ENCODE assay signal across 15 cellular contexts in genomic region chr15:60340207-60340921, GRCh38. TPM values are rescaled to one million over a fixed set of nuclear protein-coding genes. Genes with fewer than 3 reads are reported as not detected.
DNase-seq lines count a peak whose midpoint lies in the region; ATAC-seq, FAIRE-seq and TF ChIP-seq lines count a peak whose summit lies in the region.
"Had no signal": no experiment of that assay in that cellular context is flagged by ENCODE, and none has a peak within 500 bp of the region (broad histone marks: within the 10 kb centered on the region; RNA-seq: fewer than 3 reads in every experiment).

No MANE protein-coding gene starts in this region.

- H3K79me2 ChIP-seq in HCT116 (ENCODE audit: insufficient read depth, low read length) (no peaks in the 10 kb centered on the region), HepG2 (ENCODE audit: insufficient read depth, low read length) (no peaks in the 10 kb centered on the region)

- CTCF ChIA-PET in AG04449 (lab: Yijun Ruan, JAX) = interaction anchor here (1.2 to 1.7 kb wide), 3 partner anchors 12 to 137 kb away, joined by 4 to 6 read pairs (median 5); no protein-coding TSS in a partner anchor
- CTCF ChIA-PET in HCT116 (lab: Charles Lee) = no interaction called here
- CTCF ChIA-PET in HepG2 (lab: Yijun Ruan, JAX; ENCODE audit: low intra/inter-chr PET ratio, low total read pairs) = no interaction called here
- CTCF ChIA-PET in activated CD8-positive, alpha-beta T cell treated with anti-CD3 and anti-CD28 coated beads, Interleukin-2, amount 10 ng/mL, durations not matched to agents 7 days and 5 days (lab: Charles Lee) = no interaction called here

- no peaks in the 10 kb centered on the region for H3K4me1 ChIP-seq in HCT116 (ENCODE audit: control insufficient read depth in 1 of 2, insufficient read depth in 2 of 2, low read length in 2 of 2)
- H3K4me1 ChIP-seq in HepG2 (ENCODE audit: insufficient read depth, low read length) = peaks cover 31% of the 10 kb centered on the region
- H3K4me1 ChIP-seq in thyroid gland = no peaks in the 10 kb centered on the region

- H3K4me3 ChIP-seq in AG04449 (ENCODE audit: low read depth, low read length) (no peak overlapping the region), HCT116 (replicated peaks in 1 of 2; ENCODE audit: low read depth in 1 of 2, low read length in 2 of 2) (no peak overlapping the region), HepG2 (replicated peaks in 1 of 3; ENCODE audit: insufficient read depth in 1 of 3, low read depth in 2 of 3, low read length in 3 of 3) (peak overlapping the region in 1 of 3 experiments; percentile 14; a peak in 1 of 6 replicates), thyroid gland (replicated peaks in 1 of 3) (no peak overlapping the region)
- H3K4me3 ChIP-seq: coronary artery, ovary had no signal

- peak; percentile 16; the same call in 1 of the 2 replicates for TF ChIP-seq RAD21 in HCT116 (IDR thresholded peaks at IDR 0.05; ENCODE audit: low read depth)
- no peak for TF ChIP-seq RAD21 in HepG2 (CRISPR knock-in tag; IDR thresholded peaks at IDR 0.05)

- TF ChIP-seq POLR2A in HCT116 (IDR thresholded peaks at IDR 0.05; ENCODE audit: borderline replicate concordance, extremely low read depth, insufficient read depth, insufficient read length) (no peak), HepG2 (IDR thresholded peaks at IDR 0.05; ENCODE audit: insufficient read depth in 1 of 2, low read depth in 2 of 2, low read length in 2 of 2) (no peak), thyroid gland (IDR thresholded peaks at IDR 0.05) (no peak), H54 (IDR thresholded peaks at IDR 0.05; ENCODE audit: low read depth, low read length) (no peak)

- H3K9me2 ChIP-seq in HCT116 (ENCODE audit: insufficient read depth) = no peaks in the 10 kb centered on the region

- H2AFZ ChIP-seq in HCT116 (ENCODE audit: low read depth, low read length, poor library complexity, severe bottlenecking) (no peak overlapping the region), HepG2 (ENCODE audit: low read length) (no peak overlapping the region)

- no peak for DNase-seq in AG04449 (ENCODE audit: low read depth, low spot score)
- DNase-seq in HCT116 (ENCODE audit: low read depth, low spot score) = no peak
- DNase-seq in brain pericyte (ENCODE audit: low read depth, low spot score) = peak; percentile 63
- DNase-seq in HepG2 (ENCODE audit: low spot score) = peak; percentile 31
- no peak for DNase-seq in thyroid gland
- no peak for DNase-seq in H54 (ENCODE audit: insufficient read length, low spot score)
- no peak for DNase-seq in NCI-H748 (lab: John Stamatoyannopoulos, UW; ENCODE audit: unreplicated experiment)
- DNase-seq in activated CD8-positive, alpha-beta T cell treated with anti-CD3 and anti-CD28 coated beads, Interleukin-2, amount 10 ng/mL, durations not matched to agents 7 days and 5 days = no peak
- DNase-seq: activated B cell treated with CpG ODN at 0.5 μM for 24 hours; activated CD8-positive, alpha-beta memory T cell treated with anti-CD3 and anti-CD28 coated beads, Interleukin-2, amount 50 U/mL, for 4 hours; DMS153; NCI-H1092; ovary had no signal

- in situ Hi-C loops in HepG2 (cut with HindIII; ENCODE audit: extremely low pct_ligation_motif_present, low pct_unique_long_range_greater_than_20kb) = no loop called here

- POLR2A ChIA-PET in AG04449 (lab: Yijun Ruan, JAX) (no interaction called here), HCT116 (lab: Charles Lee) (no interaction called here), HepG2 (lab: Yijun Ruan, JAX) (interaction anchor here (0.9 kb wide), 1 partner anchor 34 kb away, joined by 3 read pairs; no protein-coding TSS in a partner anchor)
- POLR2A ChIA-PET in activated CD8-positive, alpha-beta T cell treated with anti-CD3 and anti-CD28 coated beads, Interleukin-2, amount 10 ng/mL, durations not matched to agents 7 days and 5 days (lab: Charles Lee) = no interaction called here

- no peak overlapping the region for H3K27ac Mint-ChIP-seq in activated CD8-positive, alpha-beta T cell treated with anti-CD3 and anti-CD28 coated beads, Interleukin-2, amount 10 ng/mL, durations not matched to agents 7 days and 5 days
- H3K27ac Mint-ChIP-seq: activated B cell treated with CpG ODN at 0.5 μM for 24 hours; activated naive CD4-positive, alpha-beta T cell treated with anti-CD3 and anti-CD28 coated beads, Interleukin-2, amount 50 U/mL, for 72 hours had no signal

- H3K36me3 Mint-ChIP-seq in activated CD8-positive, alpha-beta T cell treated with anti-CD3 and anti-CD28 coated beads, Interleukin-2, amount 10 ng/mL, durations not matched to agents 7 days and 5 days (ENCODE audit: low read depth) = peaks cover 2% of the 10 kb centered on the region
- H3K36me3 Mint-ChIP-seq: activated naive CD4-positive, alpha-beta T cell treated with anti-CD3 and anti-CD28 coated beads, Interleukin-2, amount 50 U/mL, for 72 hours had no signal

- RAD21 ChIA-PET in HCT116 (lab: Charles Lee; ENCODE audit: low non-redundant PET in 1 of 2, low total read pairs in 2 of 2, uncharacterized antibody in 2 of 2, unreplicated experiment in 2 of 2) = no interaction called here

- H3K4me2 ChIP-seq in HCT116 (ENCODE audit: low read length) (no peak overlapping the region), HepG2 (ENCODE audit: low read depth, low read length) (peak overlapping the region; percentile 64)

- no peaks in the 10 kb centered on the region for H3K4me1 Mint-ChIP-seq in activated CD8-positive, alpha-beta T cell treated with anti-CD3 and anti-CD28 coated beads, Interleukin-2, amount 10 ng/mL, durations not matched to agents 7 days and 5 days (ENCODE audit: low read depth)
- H3K4me1 Mint-ChIP-seq: activated B cell treated with CpG ODN at 0.5 μM for 24 hours had no signal

- H3K36me3 ChIP-seq in HCT116 (ENCODE audit: control insufficient read depth in 1 of 2, insufficient read depth in 2 of 2, low read length in 2 of 2) (peaks cover 0 to 2% of the 10 kb centered on the region in 2 experiments; a peak in 1 of 4 replicates), HepG2 (replicated peaks in 1 of 2; ENCODE audit: control insufficient read depth in 1 of 2, insufficient read depth in 2 of 2, low read length in 2 of 2) (no peaks in the 10 kb centered on the region), thyroid gland (peaks cover 0 to 5% of the 10 kb centered on the region in 2 donors)
- H3K36me3 ChIP-seq: ovary had no signal

- BruUV-seq in HCT116 (replicated peaks; lab: Mats Ljungman, UMichigan) (no TSS peak), HepG2 (replicated peaks; lab: Mats Ljungman, UMichigan) (no TSS peak)

- TF ChIP-seq CTCF in AG04449 (IDR thresholded peaks at IDR 0.05; ENCODE audit: insufficient read depth, low read length, missing control alignments) (peak; percentile 14), HCT116 (IDR thresholded peaks at IDR 0.05 in 2 of 3, conservative IDR thresholded peaks at IDR 0.05 in 1 of 3; ENCODE audit: borderline replicate concordance in 1 of 3, insufficient read depth in 1 of 3, low read depth in 2 of 3, low read length in 2 of 3) (no peak), HepG2 (CRISPR knock-in tag; IDR thresholded peaks at IDR 0.05) (peak; percentile 48), thyroid gland (IDR thresholded peaks at IDR 0.05) (no peak)

- no peak for FAIRE-seq in HepG2 (lab: Jason Lieb, UNC)
- FAIRE-seq in H54 (lab: Jason Lieb, UNC) = no peak

- H3K27ac ChIP-seq in HCT116 (ENCODE audit: low read depth, low read length) (no peak overlapping the region), HepG2 (ENCODE audit: extremely low read length, insufficient read depth, low read length) (no peak overlapping the region), thyroid gland (no peak overlapping the region)
- H3K27ac ChIP-seq: coronary artery, ovary had no signal

- H3K9me3 Mint-ChIP-seq in activated CD8-positive, alpha-beta T cell treated with anti-CD3 and anti-CD28 coated beads, Interleukin-2, amount 10 ng/mL, durations not matched to agents 7 days and 5 days (ENCODE audit: insufficient read depth) = no peaks in the 10 kb centered on the region
- H3K9me3 Mint-ChIP-seq: activated B cell treated with CpG ODN at 0.5 μM for 24 hours; activated naive CD4-positive, alpha-beta T cell treated with anti-CD3 and anti-CD28 coated beads, Interleukin-2, amount 50 U/mL, for 72 hours had no signal

- no peak overlapping the region for H3K9ac ChIP-seq in HCT116 (ENCODE audit: low read length)
- H3K9ac ChIP-seq in HepG2 (ENCODE audit: insufficient read depth, low read depth, low read length) = 0 out of 2 replicates have a peak overlapping the region, but pooled peaks have one; percentile 8

- no peaks in the 10 kb centered on the region for H3K27me3 ChIP-seq in HCT116 (ENCODE audit: insufficient read depth, low read length)
- H3K27me3 ChIP-seq in HepG2 (ENCODE audit: control insufficient read depth in 1 of 2, insufficient read depth in 2 of 2, low read length in 2 of 2) = peaks cover 0 to 5% of the 10 kb centered on the region in 2 experiments; a peak in 1 of 5 replicates
- H3K27me3 ChIP-seq in thyroid gland = no peaks in the 10 kb centered on the region
- H3K27me3 ChIP-seq: ovary had no signal

- 24% methylated on average over 9 of the region's 9 CpGs for WGBS in HepG2 (ENCODE audit: low lambda C conversion rate)
- WGBS in thyroid gland, 2 donors = 77% methylated on average over 9 of the region's 9 CpGs

- intact Hi-C loops in HCT116 (cut with micrococcal nuclease) = no loop called here
- intact Hi-C loops in HepG2 (cut with micrococcal nuclease; ENCODE audit: unreplicated experiment) = no loop called here
- intact Hi-C loops in thyroid gland (cut with DNase I) = no loop called here

- TF ChIP-seq EP300 in HepG2 (IDR thresholded peaks at IDR 0.05; ENCODE audit: low read depth in 2 of 2, low read length in 2 of 2) (no peak; a peak in 1 of 4 replicates), HepG2 (CRISPR knock-in tag; IDR thresholded peaks at IDR 0.05; ENCODE audit: borderline replicate concordance) (no peak)

- 0 out of 2 replicates have a peak, but pooled peaks cover 3% of the 10 kb centered on the region for H4K20me1 ChIP-seq in HCT116 (ENCODE audit: insufficient read depth)
- no peaks in the 10 kb centered on the region for H4K20me1 ChIP-seq in HepG2 (ENCODE audit: insufficient read depth, low read length)

- H3K4me3 Mint-ChIP-seq in activated CD8-positive, alpha-beta T cell treated with anti-CD3 and anti-CD28 coated beads, Interleukin-2, amount 10 ng/mL, durations not matched to agents 7 days and 5 days = no peak overlapping the region
- H3K4me3 Mint-ChIP-seq: activated B cell treated with CpG ODN at 0.5 μM for 24 hours had no signal

- ATAC-seq in HCT116 = 0 out of 2 replicates have a peak, but pooled peaks have one; percentile 14
- ATAC-seq in HepG2 = peak; percentile 53
- no peak for ATAC-seq in activated CD8-positive, alpha-beta T cell treated with anti-CD3 and anti-CD28 coated beads, Interleukin-2, amount 10 ng/mL, durations not matched to agents 7 days and 5 days
- ATAC-seq: activated naive CD4-positive, alpha-beta T cell treated with anti-CD3 and anti-CD28 coated beads, Interleukin-2, amount 50 U/mL, for 72 hours had no signal

- no peaks in the 10 kb centered on the region for H3K9me3 ChIP-seq in HCT116 (ENCODE audit: control insufficient read depth in 1 of 2, insufficient read depth in 1 of 2, low read depth in 1 of 2, low read length in 2 of 2)
- H3K9me3 ChIP-seq in HepG2 (ENCODE audit: low read length) = no peaks in the 10 kb centered on the region
- no peaks in the 10 kb centered on the region for H3K9me3 ChIP-seq in thyroid gland
- H3K9me3 ChIP-seq: ovary had no signal

- H3K27me3 Mint-ChIP-seq in activated CD8-positive, alpha-beta T cell treated with anti-CD3 and anti-CD28 coated beads, Interleukin-2, amount 10 ng/mL, durations not matched to agents 7 days and 5 days (ENCODE audit: low read depth) = peaks cover 7% of the 10 kb centered on the region
- H3K27me3 Mint-ChIP-seq: activated B cell treated with CpG ODN at 0.5 μM for 24 hours had no signal

RNA-seq across cellular contexts. Expression of gene ANXA2, which starts 57.4 kb away (rescaled TPM):
- total RNA-seq in HCT116 (2021; ENCODE audit: unreplicated experiment) (1,298 TPM), HepG2 (2016; rRNA removed; fragmentation: Illumina TruSeq; extraction: Trizol) (196 and 233 TPM in 2 replicates), thyroid gland (100 to 1,000 TPM; 436 to 796 (median 612) TPM)
- 1,797 and 1,965 TPM in 2 replicates for polyA plus RNA-seq in HCT116 (2012)
- total RNA-seq in HepG2 (2016; cell fraction: cytosol; rRNA removed; fragmentation: Illumina TruSeq; extraction: Trizol; ENCODE audit: low read depth) = 267 and 332 TPM in 2 replicates
- 199 and 222 TPM in 2 replicates for total RNA-seq in HepG2 (2016; cell fraction: insoluble cytoplasmic fraction; rRNA removed; fragmentation: Illumina TruSeq; extraction: Trizol)
- total RNA-seq in HepG2 (2016; cell fraction: membrane; rRNA removed; fragmentation: Illumina TruSeq; extraction: Trizol) = 458 TPM in 2 replicates
- 71.2 and 77.0 TPM in 2 replicates for total RNA-seq in HepG2 (2016; cell fraction: nucleus; rRNA removed; fragmentation: Illumina TruSeq; extraction: Trizol)
- 530 and 613 TPM in 2 replicates for polyA plus RNA-seq in HepG2 (2011; rRNA removed)
- 1,111 and 1,129 TPM in 2 replicates for polyA plus RNA-seq in HepG2 (2011; cell fraction: cytosol; rRNA removed)
- polyA plus RNA-seq in HepG2 (2011; cell fraction: nucleus; rRNA removed) = 334 and 382 TPM in 2 replicates
- 408 and 609 TPM in 2 replicates for polyA plus RNA-seq in HepG2 (2012)
- 359 and 376 TPM in 2 replicates for polyA plus RNA-seq in HepG2 (2016; cell fraction: cytosol; fragmentation: Illumina TruSeq; extraction: Trizol; ENCODE audit: low read depth)
- 206 and 224 TPM in 2 replicates for polyA plus RNA-seq in HepG2 (2016; cell fraction: insoluble cytoplasmic fraction; fragmentation: Illumina TruSeq; extraction: Trizol; ENCODE audit: low read depth)
- polyA plus RNA-seq in HepG2 (2016; cell fraction: membrane; fragmentation: Illumina TruSeq; extraction: Trizol; ENCODE audit: low read depth) = 410 and 414 TPM in 2 replicates
- 104 and 114 TPM in 2 replicates for polyA plus RNA-seq in HepG2 (2016; cell fraction: nucleus; fragmentation: Illumina TruSeq; extraction: Trizol; ENCODE audit: insufficient read depth, low read depth)
- polyA minus RNA-seq in HepG2 (2011; rRNA and poly(A)+ RNA removed; ENCODE audit: low replicate concordance) = 575 and 2,115 TPM in 2 replicates
- polyA minus RNA-seq in HepG2 (2011; cell fraction: cytosol; rRNA and poly(A)+ RNA removed) = 200 and 206 TPM in 2 replicates
- polyA minus RNA-seq in HepG2 (2011; cell fraction: nucleus; rRNA and poly(A)+ RNA removed) = 181 and 211 TPM in 2 replicates
- total RNA-seq in activated CD8-positive, alpha-beta T cell treated with anti-CD3 and anti-CD28 coated beads, Interleukin-2, amount 10 ng/mL, durations not matched to agents 7 days and 5 days = 100 to 1,000 TPM; 368 to 375 TPM

Comparison
In these comparisons a context has a peak if more than half of its experiments do, and no peak if none do; other contexts are left out.
1. DNase-seq: peak in brain pericyte (single experiment) and HepG2 (single experiment); none in AG04449 (single experiment), HCT116 (single experiment), thyroid gland (0 of 2), H54 (single experiment), NCI-H748 (single experiment) and activated CD8-positive, alpha-beta T cell treated with anti-CD3 and anti-CD28 coated beads, Interleukin-2, amount 10 ng/mL, durations not matched to agents 7 days and 5 days (single experiment).
2. CTCF ChIP-seq: peak in AG04449 (single experiment) and HepG2 (single experiment); none in HCT116 (0 of 3) and thyroid gland (0 of 6).